2 cellular contexts compared by ENCODE assay signal in genomic region chr6:158758464-158758863, GRCh38.
A peak's percentile ranks its signal among the peaks of the same experiment; 100 is the strongest.
TF ChIP-seq lines count a peak whose summit lies in the region.

No MANE protein-coding gene starts in this region.

TF ChIP-seq in A549, 52 proteins besides CTCF, POLR2A, EP300 and RAD21:
- TF ChIP-seq ZFP36 (IDR thresholded peaks at IDR 0.05; ENCODE audit: borderline replicate concordance, partially characterized antibody) (peak; percentile 54), CBX8 (IDR thresholded peaks at IDR 0.05) (no peak)

TF ChIP-seq in H1, 55 proteins besides CTCF, POLR2A, EP300 and RAD21:
- no peak for TF ChIP-seq SP2 (IDR thresholded peaks at IDR 0.05; ENCODE audit: low read length)
- TF ChIP-seq KDM1A (IDR thresholded peaks at IDR 0.05; ENCODE audit: borderline replicate concordance, low read length) = no peak
- no peak for TF ChIP-seq HDAC6 (IDR thresholded peaks at IDR 0.05; ENCODE audit: low read depth, low read length)
- no peak for TF ChIP-seq CEBPB (IDR thresholded peaks at IDR 0.05; ENCODE audit: low read depth, low read length)
